In genomic region chr10:35328404-35329037, GRCh38 we compare ENCODE assay signal across 1 cellular context.
TF ChIP-seq lines count a peak whose summit lies in the region.

No MANE protein-coding gene starts in this region.

TF ChIP-seq in GM23338, 12 proteins besides CTCF, POLR2A, EP300 and RAD21 (continued from another document):
- TF ChIP-seq ZNF462 (CRISPR knock-in tag; IDR thresholded peaks at IDR 0.05) = no peak
- TF ChIP-seq JUNB (IDR thresholded peaks at IDR 0.05; ENCODE audit: unreplicated experiment) = no peak
TF ChIP-seq in GM23338: peak in this region for 0.
